ENCODE assay signal across 7 cellular contexts in the genomic region with DNA sequence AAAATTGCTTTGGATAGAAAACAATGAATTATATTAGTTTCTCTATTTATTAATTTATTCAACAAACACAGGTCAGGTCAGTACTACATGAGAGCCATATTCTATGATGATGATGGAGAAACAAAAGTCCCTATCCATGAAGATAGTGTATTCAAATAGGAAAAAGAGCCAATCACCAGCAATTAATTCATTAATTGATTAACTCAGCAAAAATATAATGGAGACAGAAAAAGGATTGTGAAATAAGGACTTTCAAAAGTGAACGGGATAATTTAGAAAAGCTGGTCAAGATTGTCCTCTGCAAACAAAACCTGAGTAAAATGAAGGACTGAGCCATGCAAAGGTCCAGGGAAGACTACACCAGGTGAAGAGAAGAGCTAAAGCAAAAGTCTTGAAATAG.
"Had no signal": no experiment of that assay in that cellular context is flagged by ENCODE, and none has a peak within 500 bp of the region (broad histone marks: within the 10 kb centered on the region; RNA-seq: fewer than 3 reads in every experiment).

No MANE protein-coding gene starts in this region.

- H3K4me2 ChIP-seq: KMS-11 had no signal

- H3K36me3 Mint-ChIP-seq: IgD-negative memory B cell had no signal

- H3K27ac ChIP-seq: HL-60, KMS-11 had no signal

- H3K9ac ChIP-seq: KMS-11 had no signal

- H3K27ac Mint-ChIP-seq: IgD-negative memory B cell had no signal

- H3K4me1 Mint-ChIP-seq: IgD-negative memory B cell had no signal

- H3K4me3 ChIP-seq: K562 had no signal

- DNase-seq: KBM-7, KG1 had no signal

- H3K27me3 Mint-ChIP-seq: IgD-negative memory B cell had no signal

- FAIRE-seq: HTR-8/SVneo, K562 had no signal

- ATAC-seq: K562 had no signal
